10 cellular contexts compared by ENCODE assay signal in the genomic region with DNA sequence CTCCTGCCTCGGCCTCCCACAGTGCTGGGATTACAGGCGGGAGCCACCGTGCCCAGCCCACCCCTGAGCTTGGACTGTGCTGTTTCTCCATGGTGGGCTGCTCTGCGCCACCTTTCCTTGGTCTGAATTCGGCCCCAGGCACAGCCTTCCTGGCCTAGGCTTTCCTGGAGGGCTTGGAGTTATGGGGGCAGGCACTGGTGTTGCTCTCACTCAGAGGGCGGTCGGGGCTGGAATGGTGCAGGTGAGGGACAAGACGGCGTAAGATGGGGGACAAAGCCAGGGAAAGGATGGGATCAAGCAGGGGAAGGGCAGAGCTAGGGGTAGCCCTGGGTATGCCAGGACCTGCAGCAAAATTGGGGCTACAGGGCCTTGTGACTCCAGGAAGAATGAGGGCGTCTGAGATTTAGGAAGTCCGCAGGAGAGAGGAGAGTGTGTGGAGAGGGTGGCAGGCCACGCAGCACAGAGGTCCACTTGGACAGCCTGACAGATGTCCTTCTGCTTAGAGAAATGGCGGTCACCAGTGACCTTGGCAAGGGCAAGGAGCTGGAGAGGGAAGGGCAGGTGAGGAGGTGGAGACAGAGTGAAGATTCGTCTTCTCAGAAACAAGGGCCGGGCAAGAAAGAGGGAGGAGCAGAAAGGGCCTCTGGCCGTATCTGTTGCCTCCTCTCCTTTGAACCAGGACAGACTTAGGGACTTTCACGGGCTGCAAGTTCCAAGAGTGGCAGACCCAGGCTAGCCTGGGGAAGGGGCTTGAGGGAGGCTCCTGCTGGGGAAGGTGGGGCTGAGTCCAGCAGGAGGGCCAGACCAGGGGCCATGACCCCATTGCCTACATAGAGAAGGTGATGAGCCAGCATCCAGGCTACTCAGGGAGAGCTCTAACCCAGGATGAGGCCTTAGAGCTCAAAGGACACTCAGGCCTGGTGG. TPM values are rescaled to one million over a fixed set of nuclear protein-coding genes. Genes with fewer than 3 reads are reported as not detected.
DNase-seq lines count a peak whose midpoint lies in the region; ATAC-seq and TF ChIP-seq lines count a peak whose summit lies in the region.
"Had no signal": no experiment of that assay in that cellular context is flagged by ENCODE, and none has a peak within 500 bp of the region (broad histone marks: within the 10 kb centered on the region; RNA-seq: fewer than 3 reads in every experiment).

No MANE protein-coding gene starts in this region.

- peak overlapping the region; percentile 98 for H3K27ac ChIP-seq in lower lobe of right lung
- peak overlapping the region; percentile 96 for H3K27ac ChIP-seq in temporal lobe (ENCODE audit: low read depth, low read length)

- H3K4me1 Mint-ChIP-seq in activated CD4-positive, alpha-beta T cell treated with anti-CD3 and anti-CD28 coated beads, Interleukin-2, amount 10 ng/mL, durations not matched to agents 7 days and 5 days = peaks cover 44% of the 10 kb centered on the region
- H3K4me1 Mint-ChIP-seq in activated naive CD8-positive, alpha-beta T cell treated with anti-CD3 and anti-CD28 coated beads for 36 hours = peaks cover 40% of the 10 kb centered on the region

- intact Hi-C loops in lower lobe of right lung (cut with DNase I) = no loop called here

- H3K27ac Mint-ChIP-seq in activated CD4-positive, alpha-beta T cell treated with anti-CD3 and anti-CD28 coated beads, Interleukin-2, amount 10 ng/mL, durations not matched to agents 7 days and 5 days = peak overlapping the region; percentile 95
- peak overlapping the region; percentile 88 for H3K27ac Mint-ChIP-seq in activated naive CD8-positive, alpha-beta T cell treated with anti-CD3 and anti-CD28 coated beads for 36 hours

- CTCF ChIA-PET in activated CD4-positive, alpha-beta T cell treated with anti-CD3 and anti-CD28 coated beads, Interleukin-2, amount 10 ng/mL, durations not matched to agents 7 days and 5 days (lab: Charles Lee) = interaction anchor here (2.4 kb wide), 1 partner anchor 11 kb away, joined by 9 read pairs; no protein-coding TSS in a partner anchor

- H3K4me3 ChIP-seq in lower lobe of right lung = no peak overlapping the region

- peaks cover 7% of the 10 kb centered on the region for H3K36me3 Mint-ChIP-seq in activated CD4-positive, alpha-beta T cell treated with anti-CD3 and anti-CD28 coated beads, Interleukin-2, amount 10 ng/mL, durations not matched to agents 7 days and 5 days (ENCODE audit: low read depth)
- H3K36me3 Mint-ChIP-seq in activated naive CD8-positive, alpha-beta T cell treated with anti-CD3 and anti-CD28 coated beads for 36 hours = peaks cover 21% of the 10 kb centered on the region

- H3K9me3 Mint-ChIP-seq in activated CD4-positive, alpha-beta T cell treated with anti-CD3 and anti-CD28 coated beads, Interleukin-2, amount 10 ng/mL, durations not matched to agents 7 days and 5 days = no peaks in the 10 kb centered on the region
- no peaks in the 10 kb centered on the region for H3K9me3 Mint-ChIP-seq in activated naive CD8-positive, alpha-beta T cell treated with anti-CD3 and anti-CD28 coated beads for 36 hours

- peak overlapping the region; percentile 86 for H3K4me3 Mint-ChIP-seq in activated CD4-positive, alpha-beta T cell treated with anti-CD3 and anti-CD28 coated beads, Interleukin-2, amount 10 ng/mL, durations not matched to agents 7 days and 5 days
- peak overlapping the region; percentile 73 for H3K4me3 Mint-ChIP-seq in activated naive CD8-positive, alpha-beta T cell treated with anti-CD3 and anti-CD28 coated beads for 36 hours

- ATAC-seq in lower lobe of right lung = no peak
- no peak for ATAC-seq in HG02678 (IDR thresholded peaks at IDR 0.05; ENCODE audit: unreplicated experiment)
- no peak for ATAC-seq in HG03280 (IDR thresholded peaks at IDR 0.05; ENCODE audit: unreplicated experiment)

- H3K27me3 ChIP-seq in lower lobe of right lung (ENCODE audit: low read depth) = no peaks in the 10 kb centered on the region

- no peak for TF ChIP-seq CTCF in lower lobe of right lung (IDR thresholded peaks at IDR 0.05)

- peaks cover 2% of the 10 kb centered on the region for H3K36me3 ChIP-seq in lower lobe of right lung

- H3K9me3 ChIP-seq in lower lobe of right lung = no peaks in the 10 kb centered on the region

- H3K4me1 ChIP-seq in lower lobe of right lung = peaks cover 47% of the 10 kb centered on the region

- H3K27me3 Mint-ChIP-seq in activated CD4-positive, alpha-beta T cell treated with anti-CD3 and anti-CD28 coated beads, Interleukin-2, amount 10 ng/mL, durations not matched to agents 7 days and 5 days = no peaks in the 10 kb centered on the region
- no peaks in the 10 kb centered on the region for H3K27me3 Mint-ChIP-seq in activated naive CD8-positive, alpha-beta T cell treated with anti-CD3 and anti-CD28 coated beads for 36 hours

- POLR2A ChIA-PET in activated CD4-positive, alpha-beta T cell treated with anti-CD3 and anti-CD28 coated beads, Interleukin-2, amount 10 ng/mL, durations not matched to agents 7 days and 5 days (lab: Charles Lee) = no interaction called here

- no peak for DNase-seq in activated CD4-positive, alpha-beta T cell treated with anti-CD3 and anti-CD28 coated beads, Interleukin-2, amount 10 ng/mL, durations not matched to agents 7 days and 5 days
- DNase-seq in activated CD4-positive, alpha-beta T cell treated with anti-CD3 and anti-CD28 coated beads for 1 hour = no peak
- DNase-seq in activated naive CD8-positive, alpha-beta T cell treated with anti-CD3 and anti-CD28 coated beads for 36 hours = no peak
- DNase-seq in lower lobe of right lung = no peak
- DNase-seq in COLO668 (lab: John Stamatoyannopoulos, UW; ENCODE audit: unreplicated experiment) = no peak
- DNase-seq: activated effector memory CD4-positive, alpha-beta T cell treated with Interleukin-2 at 50 U/mL for 16 hours; stimulated activated CD4-positive, alpha-beta T cell treated with anti-CD3 and anti-CD28 coated beads, Interleukin-2, amount 100 ng/mL, for 48 hours had no signal

RNA-seq across cellular contexts. Expression of a gene that starts 1.5 kb away (rescaled TPM):
- total RNA-seq in activated CD4-positive, alpha-beta T cell treated with anti-CD3 and anti-CD28 coated beads, Interleukin-2, amount 10 ng/mL, durations not matched to agents 7 days and 5 days = 100 to 1,000 TPM; 103 to 111 TPM
- 100 to 1,000 TPM; 124 to 125 TPM for total RNA-seq in activated naive CD8-positive, alpha-beta T cell treated with anti-CD3 and anti-CD28 coated beads for 36 hours
- total RNA-seq in lower lobe of right lung = 313 TPM
- total RNA-seq in temporal lobe = 14.8 TPM

RNA-seq across cellular contexts. Expression of a gene that starts 7.9 kb away (rescaled TPM):
- 10 to 100 TPM; 45.8 to 60.7 TPM for total RNA-seq in activated CD4-positive, alpha-beta T cell treated with anti-CD3 and anti-CD28 coated beads, Interleukin-2, amount 10 ng/mL, durations not matched to agents 7 days and 5 days
- 10 to 100 TPM; 34.6 to 35.4 TPM for total RNA-seq in activated naive CD8-positive, alpha-beta T cell treated with anti-CD3 and anti-CD28 coated beads for 36 hours
- total RNA-seq in lower lobe of right lung (53.4 TPM), temporal lobe (9.6 TPM)

RNA-seq across cellular contexts. Expression of a gene that starts 18.9 kb away (rescaled TPM):
- under 1 TPM in 1 of 2 experiments, not detected in 1; 0.17 TPM for total RNA-seq in activated CD4-positive, alpha-beta T cell treated with anti-CD3 and anti-CD28 coated beads, Interleukin-2, amount 10 ng/mL, durations not matched to agents 7 days and 5 days
- not detected for total RNA-seq in activated naive CD8-positive, alpha-beta T cell treated with anti-CD3 and anti-CD28 coated beads for 36 hours
- total RNA-seq in lower lobe of right lung (1.4 TPM), temporal lobe (not detected)

RNA-seq across cellular contexts. Expression of a gene that starts 25.6 kb away (rescaled TPM):
- 10 to 100 TPM; 43.3 to 46.1 TPM for total RNA-seq in activated CD4-positive, alpha-beta T cell treated with anti-CD3 and anti-CD28 coated beads, Interleukin-2, amount 10 ng/mL, durations not matched to agents 7 days and 5 days
- total RNA-seq in activated naive CD8-positive, alpha-beta T cell treated with anti-CD3 and anti-CD28 coated beads for 36 hours = 10 to 100 TPM; 36.5 to 42.2 TPM
- 74.4 TPM for total RNA-seq in lower lobe of right lung
- 29.3 TPM for total RNA-seq in temporal lobe

RNA-seq across cellular contexts. Expression of a gene that starts 37.3 kb away (rescaled TPM):
- 1 to 10 TPM; 8.1 TPM for total RNA-seq in activated CD4-positive, alpha-beta T cell treated with anti-CD3 and anti-CD28 coated beads, Interleukin-2, amount 10 ng/mL, durations not matched to agents 7 days and 5 days
- 10 to 100 TPM; 21.1 to 23.0 TPM for total RNA-seq in activated naive CD8-positive, alpha-beta T cell treated with anti-CD3 and anti-CD28 coated beads for 36 hours
- total RNA-seq in lower lobe of right lung = 40.2 TPM
- total RNA-seq in temporal lobe = 22.1 TPM
